In the genomic region with DNA sequence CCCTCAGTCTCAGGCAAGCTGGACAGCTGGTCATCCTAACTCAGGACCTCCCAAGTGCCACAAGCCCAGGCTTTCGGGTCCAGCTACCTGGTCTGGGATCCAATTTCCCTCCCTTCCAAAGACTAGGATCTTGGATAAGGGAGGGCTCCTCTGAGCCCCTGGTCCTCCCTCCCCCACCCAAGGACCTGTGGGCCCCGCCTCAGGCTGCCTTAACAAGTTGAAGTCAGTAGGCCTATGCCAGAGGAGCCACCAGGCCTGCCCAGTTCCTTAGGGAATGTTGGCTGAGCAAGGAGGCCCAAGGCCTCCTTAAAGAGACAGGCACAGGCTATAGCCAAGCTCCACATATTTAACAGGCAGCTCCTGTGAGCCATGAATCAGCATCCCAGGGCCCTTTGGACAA, we compare ENCODE assay signal across 22 cellular contexts. TPM values are rescaled to one million over a fixed set of nuclear protein-coding genes. Genes with fewer than 3 reads are reported as not detected.
DNase-seq lines count a peak whose midpoint lies in the region; ATAC-seq and TF ChIP-seq lines count a peak whose summit lies in the region.
"Had no signal": no experiment of that assay in that cellular context is flagged by ENCODE, and none has a peak within 500 bp of the region (broad histone marks: within the 10 kb centered on the region; RNA-seq: fewer than 3 reads in every experiment).

No MANE protein-coding gene starts in this region.

- no peak for ATAC-seq in HG02970 (IDR thresholded peaks at IDR 0.05; ENCODE audit: low FRiP score, unreplicated experiment)
- ATAC-seq: GM12878 had no signal

- H3K4me3 ChIP-seq in HEK293 (ENCODE audit: low read depth, low read length), result no peak overlapping the region
- no peak overlapping the region for H3K4me3 ChIP-seq in WERI-Rb-1 (ENCODE audit: low read depth, low read length)
- H3K4me3 ChIP-seq in mesodermal cell (ENCODE audit: extremely low read depth, insufficient read depth, low read length, poor library complexity, severe bottlenecking), result no peak overlapping the region
- H3K4me3 ChIP-seq: BLaER1, GM12878 had no signal

- no peak for DNase-seq in WERI-Rb-1
- DNase-seq in NCI-H526 (lab: John Stamatoyannopoulos, UW), result no peak
- DNase-seq: ACHN; BE2C; C1 segment of cervical spinal cord; CD4-positive, alpha-beta memory T cell; CD4-positive, CD25-positive, alpha-beta regulatory T cell; CD8-positive, alpha-beta memory T cell; COR-L47; DMS 273 treated with DMSO at 0.1 percent for 48 hours; DMS153; DMS53; DMS79; DND-41; EL; GDM1 had no signal

- CTCF ChIA-PET in HEK293 (lab: Yijun Ruan, JAX), result interaction anchor here (1.6 kb wide), 1 partner anchor 40 kb away, joined by 5 read pairs; no protein-coding TSS in a partner anchor

- POLR2A ChIA-PET in HEK293 (lab: Yijun Ruan, JAX), result no interaction called here

- no peaks in the 10 kb centered on the region for H3K9me3 ChIP-seq in HEK293 (ENCODE audit: control insufficient read depth, insufficient read depth, low read depth, low read length)
- no peaks in the 10 kb centered on the region for H3K9me3 ChIP-seq in WERI-Rb-1 (ENCODE audit: severe bottlenecking)
- no peaks in the 10 kb centered on the region for H3K9me3 ChIP-seq in mesodermal cell (ENCODE audit: control insufficient read depth, low read length)
- H3K9me3 ChIP-seq: BE2C, BLaER1 had no signal

- WGBS in mesodermal cell (ENCODE audit: insufficient coverage in 2 of 2), 2 experiments, result 83 to 100% methylated on average over 1 to 2 of the region's 2 CpGs

- H3K27ac ChIP-seq in HEK293 (ENCODE audit: extremely low read depth, low read depth, low read length), result no peak overlapping the region
- H3K27ac ChIP-seq in WERI-Rb-1, result peak overlapping the region; percentile 62
- H3K27ac ChIP-seq in mesodermal cell (ENCODE audit: low read depth, low read length, severe bottlenecking), result peak overlapping the region; percentile 61
- H3K27ac ChIP-seq: 22Rv1, BLaER1 had no signal

- H3K4me1 ChIP-seq in HEK293 (ENCODE audit: control insufficient read depth, insufficient read depth, low read length) (no peaks in the 10 kb centered on the region), mesodermal cell (ENCODE audit: control insufficient read depth, insufficient read depth, low read length, poor library complexity, severe bottlenecking) (no peaks in the 10 kb centered on the region)
- H3K4me1 ChIP-seq: BE2C had no signal

- H3K27me3 ChIP-seq in WERI-Rb-1 (ENCODE audit: insufficient read depth, low read depth, severe bottlenecking), result no peaks in the 10 kb centered on the region
- H3K27me3 ChIP-seq: BE2C, BLaER1 had no signal

- TF ChIP-seq CTCF in HEK293 (tag by site-specific recombination; IDR thresholded peaks at IDR 0.05), result no peak
- TF ChIP-seq CTCF in WERI-Rb-1 (IDR thresholded peaks at IDR 0.05; ENCODE audit: low read depth, low read length), result no peak

- H3K36me3 ChIP-seq in HEK293 (ENCODE audit: control insufficient read depth in 2 of 2, insufficient read depth in 1 of 2, low read length in 2 of 2) (no peaks in the 10 kb centered on the region), WERI-Rb-1 (no peaks in the 10 kb centered on the region), mesodermal cell (ENCODE audit: control insufficient read depth, insufficient read depth, low read length) (no peaks in the 10 kb centered on the region)
- H3K36me3 ChIP-seq: BE2C, BLaER1 had no signal

TF ChIP-seq in HEK293, 187 proteins besides CTCF, POLR2A, EP300 and RAD21:
- TF ChIP-seq ZFP69B (tag by site-specific recombination; IDR thresholded peaks at IDR 0.05), result peak; percentile 61; the same call in 1 of the 2 replicates
- TF ChIP-seq, protein P1, sequence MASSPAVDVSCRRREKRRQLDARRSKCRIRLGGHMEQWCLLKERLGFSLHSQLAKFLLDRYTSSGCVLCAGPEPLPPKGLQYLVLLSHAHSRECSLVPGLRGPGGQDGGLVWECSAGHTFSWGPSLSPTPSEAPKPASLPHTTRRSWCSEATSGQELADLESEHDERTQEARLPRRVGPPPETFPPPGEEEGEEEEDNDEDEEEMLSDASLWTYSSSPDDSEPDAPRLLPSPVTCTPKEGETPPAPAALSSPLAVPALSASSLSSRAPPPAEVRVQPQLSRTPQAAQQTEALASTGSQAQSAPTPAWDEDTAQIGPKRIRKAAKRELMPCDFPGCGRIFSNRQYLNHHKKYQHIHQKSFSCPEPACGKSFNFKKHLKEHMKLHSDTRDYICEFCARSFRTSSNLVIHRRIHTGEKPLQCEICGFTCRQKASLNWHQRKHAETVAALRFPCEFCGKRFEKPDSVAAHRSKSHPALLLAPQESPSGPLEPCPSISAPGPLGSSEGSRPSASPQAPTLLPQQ (tag by site-specific recombination; IDR thresholded peaks at IDR 0.05), result peak; percentile 91
- TF ChIP-seq MYNN (tag by site-specific recombination; IDR thresholded peaks at IDR 0.05; ENCODE audit: borderline replicate concordance), result no peak

RNA-seq across cellular contexts. Expression of a gene that starts 27.2 kb away (rescaled TPM):
- 74.9 TPM for polyA plus RNA-seq in mesodermal cell (2013, experiment 1 of 2)
- 55.6 TPM for polyA plus RNA-seq in mesodermal cell (2013, experiment 2 of 2)
